ENCODE assay signal across 24 cellular contexts in the genomic region with DNA sequence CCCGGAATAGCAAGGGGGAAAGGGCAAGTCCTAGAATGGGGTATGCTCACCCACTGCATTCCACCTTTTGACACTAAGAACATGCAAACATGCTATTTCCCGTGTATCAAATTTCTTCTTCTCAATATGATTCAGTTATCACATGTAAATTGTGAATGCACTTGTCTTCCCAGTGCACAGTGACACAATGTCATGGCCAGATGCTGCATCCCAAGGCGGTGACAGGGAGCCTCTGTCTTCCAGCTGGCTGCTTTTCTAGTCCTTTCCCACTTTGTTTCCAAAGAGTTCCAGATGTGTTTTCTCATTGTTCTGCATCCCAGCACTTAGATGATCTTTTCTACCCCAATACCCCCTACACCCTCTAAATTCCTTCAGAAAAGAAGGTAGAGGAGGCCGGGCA. TPM values are rescaled to one million over a fixed set of nuclear protein-coding genes. Genes with fewer than 3 reads are reported as not detected.
A peak's percentile ranks its signal among the peaks of the same experiment; 100 is the strongest.
DNase-seq lines count a peak whose midpoint lies in the region; ATAC-seq and TF ChIP-seq lines count a peak whose summit lies in the region.
"Had no signal": no experiment of that assay in that cellular context is flagged by ENCODE, and none has a peak within 500 bp of the region (broad histone marks: within the 10 kb centered on the region; RNA-seq: fewer than 3 reads in every experiment).

No MANE protein-coding gene starts in this region.

- intact Hi-C loops in spleen (cut with DNase I; ENCODE audit: low total_unique reads) = no loop called here

- no peak overlapping the region for H3K4me3 ChIP-seq in spleen
- H3K4me3 ChIP-seq: lung, testis, vagina had no signal

- no peak for TF ChIP-seq POLR2A in spleen (IDR thresholded peaks at IDR 0.05)

- ATAC-seq in activated naive CD4-positive, alpha-beta T cell treated with anti-CD3 and anti-CD28 coated beads, Interleukin-2, amount 50 U/mL, for 72 hours = no peak
- ATAC-seq: HCT116, T-cell had no signal

- H3K9me3 ChIP-seq in spleen = no peaks in the 10 kb centered on the region
- H3K9me3 ChIP-seq: testis, vagina had no signal

- no peaks in the 10 kb centered on the region; the same call in none of the 2 replicates for H3K27me3 Mint-ChIP-seq in HFFc6 (ENCODE audit: insufficient read depth)
- peaks cover 2% of the 10 kb centered on the region for H3K27me3 Mint-ChIP-seq in brain
- H3K27me3 Mint-ChIP-seq: progenitor cell of endocrine pancreas had no signal

- TF ChIP-seq CTCF in HFFc6 (IDR thresholded peaks at IDR 0.05) (no peak), brain (conservative IDR thresholded peaks at IDR 0.05) (no peak), spleen (IDR thresholded peaks at IDR 0.05 in 8 of 11, conservative IDR thresholded peaks at IDR 0.05 in 3 of 11) (no peak)

- no peaks in the 10 kb centered on the region for H3K36me3 ChIP-seq in spleen
- H3K36me3 ChIP-seq: vagina had no signal

- H3K4me1 ChIP-seq in spleen = no peaks in the 10 kb centered on the region

- H3K4me3 Mint-ChIP-seq in HFFc6 (peak overlapping the region; percentile 17; the same call in 1 of the 2 replicates), brain (no peak overlapping the region)
- H3K4me3 Mint-ChIP-seq: CD4-positive, alpha-beta memory T cell; T-cell had no signal

- H3K9me3 Mint-ChIP-seq in HFFc6 = no peaks in the 10 kb centered on the region
- H3K9me3 Mint-ChIP-seq in brain = peaks cover 0 to 3% (median 0%) of the 10 kb centered on the region in 5 experiments
- H3K9me3 Mint-ChIP-seq in activated naive CD4-positive, alpha-beta T cell treated with anti-CD3 and anti-CD28 coated beads, Interleukin-2, amount 50 U/mL, for 72 hours = no peaks in the 10 kb centered on the region
- H3K9me3 Mint-ChIP-seq: CD4-positive, alpha-beta memory T cell; naive B cell; T-cell had no signal

- 81 to 91% (median 88%) methylated on average over 4 of the region's 4 CpGs for WGBS in spleen, 5 donors

- peak overlapping the region in 5 of 8 donors; percentile 42 to 69 (median 64) for H3K27ac ChIP-seq in spleen
- H3K27ac ChIP-seq: testis, vagina had no signal

- DNase-seq in HFFc6 (no peak), medulla oblongata (ENCODE audit: extremely low spot score) (peak; percentile 76), spleen (no peak), epidermal melanocyte (ENCODE audit: insufficient read length, low spot score) (no peak), kidney tubule cell (ENCODE audit: low spot score) (no peak)
- DNase-seq in activated naive CD4-positive, alpha-beta T cell treated with anti-CD3 and anti-CD28 coated beads, Interleukin-2, amount 50 U/mL, for 72 hours (ENCODE audit: low spot score in 2 of 2) = no peak
- DNase-seq: activated CD4-positive, CD25-positive, alpha-beta regulatory T cell treated with anti-CD3 and anti-CD28 coated beads, Interleukin-2, amount 50 U/mL, for 72 hours; activated naive CD4-positive, alpha-beta T cell; activated T-cell treated with anti-CD3 and anti-CD28 coated beads, Interleukin-2, amount 50 U/mL, for 1 hour; CD4-positive, alpha-beta memory T cell; central memory CD4-positive, alpha-beta T cell; GDM1; naive B cell; NCI-H1048; NCI-H187 treated with DMSO at 0.1 percent for 48 hours; NCI-H2227 treated with DMSO at 0.1 percent for 48 hours; NCI-H748 treated with DMSO at 0.1 percent for 48 hours; T-cell; testis had no signal

- peaks cover 0 to 20% (median 0%) of the 10 kb centered on the region in 7 donors for H3K27me3 ChIP-seq in spleen (replicated peaks in 1 of 7)
- H3K27me3 ChIP-seq: testis, vagina had no signal

- H3K27ac Mint-ChIP-seq in HFFc6 (peak overlapping the region; percentile 88), brain (peak overlapping the region; percentile 53 to 90 (median 85))
- H3K27ac Mint-ChIP-seq in activated naive CD4-positive, alpha-beta T cell treated with anti-CD3 and anti-CD28 coated beads, Interleukin-2, amount 50 U/mL, for 72 hours = no peak overlapping the region
- H3K27ac Mint-ChIP-seq: CD4-positive, alpha-beta memory T cell; progenitor cell of endocrine pancreas; T-cell had no signal

- peaks cover 40% of the 10 kb centered on the region for H3K4me1 Mint-ChIP-seq in HFFc6 (ENCODE audit: low read depth)
- H3K4me1 Mint-ChIP-seq in brain = peaks cover 60% of the 10 kb centered on the region
- H3K4me1 Mint-ChIP-seq: CD4-positive, alpha-beta memory T cell; naive B cell; T-cell had no signal

- H3K36me3 Mint-ChIP-seq in HFFc6 (ENCODE audit: low read depth) = no peaks in the 10 kb centered on the region
- no peaks in the 10 kb centered on the region for H3K36me3 Mint-ChIP-seq in brain
- no peaks in the 10 kb centered on the region for H3K36me3 Mint-ChIP-seq in activated naive CD4-positive, alpha-beta T cell treated with anti-CD3 and anti-CD28 coated beads, Interleukin-2, amount 50 U/mL, for 72 hours
- H3K36me3 Mint-ChIP-seq: CD4-positive, alpha-beta memory T cell; naive B cell; T-cell had no signal

RNA-seq across cellular contexts. Expression of a gene that starts 12.4 kb away (rescaled TPM):
- total RNA-seq in HFFc6 (2021; fragmentation: NEBNext Ultra II Directional; extraction: Animal tissue kit (Norgen Biotek cat#: 25700)) = not detected
- polyA plus RNA-seq in brain (ENCODE audit: insufficient read depth, low read depth, low replicate concordance) (40.2 TPM), spleen (1 to 10 TPM; 2.9 to 3.4 (median 3.1) TPM)
- 10 to 100 TPM in 1 of 7 donors, 1 to 10 TPM in 4, under 1 TPM in 2; 0.13 to 12.3 (median 5.5) TPM for total RNA-seq in spleen
- total RNA-seq in activated naive CD4-positive, alpha-beta T cell treated with anti-CD3 and anti-CD28 coated beads, Interleukin-2, amount 50 U/mL, for 72 hours = not detected
- total RNA-seq: CD4-positive, alpha-beta memory T cell; T-cell had no signal

RNA-seq across cellular contexts. Expression of a gene that starts 52.9 kb away (rescaled TPM):
- total RNA-seq in HFFc6 (2021; fragmentation: NEBNext Ultra II Directional; extraction: Animal tissue kit (Norgen Biotek cat#: 25700)) = 100 to 1,000 TPM; 156 to 194 (median 168) TPM
- polyA plus RNA-seq in brain (ENCODE audit: insufficient read depth, low read depth, low replicate concordance) (250 TPM), spleen (100 to 1,000 TPM in 1 of 3 donors, 10 to 100 TPM in 2; 66.1 to 115 (median 99.6) TPM)
- total RNA-seq in spleen = 100 to 1,000 TPM in 6 of 7 donors, 10 to 100 TPM in 1; 85.3 to 127 (median 112) TPM
- total RNA-seq in activated naive CD4-positive, alpha-beta T cell treated with anti-CD3 and anti-CD28 coated beads, Interleukin-2, amount 50 U/mL, for 72 hours = 100 to 1,000 TPM in 1 of 2 donors, 10 to 100 TPM in 1; 77.5 to 129 TPM

Comparison
In these comparisons a context has a peak if more than half of its experiments do, and no peak if none do; other contexts are left out.
1. H3K27ac Mint-ChIP-seq: peak in HFFc6 (single experiment) and brain (5 of 5); none in activated naive CD4-positive, alpha-beta T cell treated with anti-CD3 and anti-CD28 coated beads, Interleukin-2, amount 50 U/mL, for 72 hours (0 of 2).